ENCODE assay signal across 8 cellular contexts in genomic region chr6:28866342-28867077, GRCh38. TPM values are rescaled to one million over a fixed set of nuclear protein-coding genes. Genes with fewer than 3 reads are reported as not detected.
A peak's percentile ranks its signal among the peaks of the same experiment; 100 is the strongest.
DNase-seq lines count a peak whose midpoint lies in the region; ATAC-seq and TF ChIP-seq lines count a peak whose summit lies in the region.

No MANE protein-coding gene starts in this region.

- intact Hi-C loops in dorsolateral prefrontal cortex (cut with DNase I): loop anchor here (10.0 kb wide), 1 partner anchor 118 kb away; no protein-coding TSS in a partner anchor

- peaks cover 18% of the 10 kb centered on the region for H3K4me1 ChIP-seq in DOHH2 (ENCODE audit: control insufficient read depth, low read length)
- H3K4me1 ChIP-seq in lung (ENCODE audit: control insufficient read depth in 2 of 2, insufficient read depth in 2 of 2, low read length in 2 of 2): peaks cover 3 to 9% of the 10 kb centered on the region in 2 donors

- no peak overlapping the region for H3K27ac Mint-ChIP-seq in HFFc6

- 0 to 1% methylated on average over 56 to 58 of the region's 58 CpGs for WGBS in lung, 2 donors

- peak overlapping the region; percentile 76 for H3K4me3 Mint-ChIP-seq in HFFc6

- H3K36me3 Mint-ChIP-seq in HFFc6 (ENCODE audit: low read depth): no peaks in the 10 kb centered on the region

- H3K79me2 ChIP-seq in DOHH2 (ENCODE audit: control insufficient read depth, low read length): no peaks in the 10 kb centered on the region

- peak overlapping the region; percentile 65 for H3K4me2 ChIP-seq in DOHH2 (ENCODE audit: low read length)

- H3K27me3 ChIP-seq in DOHH2 (ENCODE audit: control insufficient read depth, low read length): no peaks in the 10 kb centered on the region
- no peaks in the 10 kb centered on the region for H3K27me3 ChIP-seq in dorsolateral prefrontal cortex
- no peaks in the 10 kb centered on the region for H3K27me3 ChIP-seq in lung (ENCODE audit: control insufficient read depth, insufficient read depth)

- DNase-seq in HFFc6: peak; percentile 36
- DNase-seq in NCI-H446 treated with DMSO at 0.1 percent for 48 hours (lab: John Stamatoyannopoulos, UW): peak; percentile 71
- peak; percentile 60 to 61 for DNase-seq in activated CD4-positive, alpha-beta T cell treated with anti-CD3 and anti-CD28 coated beads, Interleukin-2, amount 50 U/mL, for 24 hours (ENCODE audit: low read depth in 1 of 2, low spot score in 1 of 2)
- peak in 9 of 10 donors; percentile 31 to 78 (median 52) for DNase-seq in dorsolateral prefrontal cortex
- DNase-seq in lung (ENCODE audit: low spot score): peak; percentile 77
- peak; percentile 58 to 73 (median 64) for DNase-seq in stimulated activated CD4-positive, alpha-beta T cell treated with anti-CD3 and anti-CD28 coated beads, TNF-alpha, amount 100 ng/mL, for 48 hours (ENCODE audit: low read depth in 3 of 3)

- peak; percentile 71 for ATAC-seq in lung (ENCODE audit: insufficient read depth, low FRiP score)
- no peak for ATAC-seq in HG03565 (IDR thresholded peaks at IDR 0.05; ENCODE audit: unreplicated experiment)

- H3K36me3 ChIP-seq in DOHH2 (ENCODE audit: control insufficient read depth, low read length): no peaks in the 10 kb centered on the region
- H3K36me3 ChIP-seq in lung (ENCODE audit: control insufficient read depth in 2 of 2, insufficient read depth in 2 of 2, low read length in 2 of 2): no peaks in the 10 kb centered on the region

- no peaks in the 10 kb centered on the region for H4K20me1 ChIP-seq in DOHH2 (ENCODE audit: control insufficient read depth, insufficient read depth, low read depth, low read length)

- peaks cover 15% of the 10 kb centered on the region for H3F3A ChIP-seq in DOHH2 (ENCODE audit: control insufficient read depth, insufficient read depth)

- H3K4me3 ChIP-seq in DOHH2 (ENCODE audit: low read length) (peak overlapping the region; percentile 73), dorsolateral prefrontal cortex (peak overlapping the region; percentile 55 to 83 (median 72)), lung (peak overlapping the region; percentile 75)

- H3K27ac ChIP-seq in DOHH2 (ENCODE audit: low read depth, low read length) (peak overlapping the region; percentile 75), dorsolateral prefrontal cortex (peak overlapping the region in 56 of 59 donors; percentile 38 to 90 (median 78)), lung (ENCODE audit: low read depth in 1 of 2, low read length in 1 of 2) (peak overlapping the region; percentile 22 to 95)

- peaks cover 7% of the 10 kb centered on the region; the same call in 1 of the 2 replicates for H3K9me3 Mint-ChIP-seq in HFFc6

- TF ChIP-seq CTCF in DOHH2 (IDR thresholded peaks at IDR 0.05; ENCODE audit: low read depth, low read length, poor library complexity, severe bottlenecking): no peak
- no peak for TF ChIP-seq CTCF in HFFc6 (IDR thresholded peaks at IDR 0.05)
- TF ChIP-seq CTCF in dorsolateral prefrontal cortex (IDR thresholded peaks at IDR 0.05 in 54 of 56, conservative IDR thresholded peaks at IDR 0.05 in 2 of 56; ENCODE audit: low read depth in 1 of 56, partially characterized antibody in 56 of 56): peak in 1 of 56 donors; percentile 19
- no peak for TF ChIP-seq CTCF in lung (IDR thresholded peaks at IDR 0.05; ENCODE audit: control extremely low read depth, extremely low read depth)

- H3K9me2 ChIP-seq in DOHH2 (replicated peaks; ENCODE audit: control insufficient read depth, low read length): no peaks in the 10 kb centered on the region

- peaks cover 20% of the 10 kb centered on the region for H3K4me1 Mint-ChIP-seq in HFFc6 (ENCODE audit: low read depth)

- peaks cover 8% of the 10 kb centered on the region for H3K9me3 ChIP-seq in DOHH2 (ENCODE audit: control insufficient read depth, insufficient read depth, low read length)
- H3K9me3 ChIP-seq in lung (ENCODE audit: control insufficient read depth in 2 of 2, insufficient read depth in 1 of 2, low read length in 1 of 2): peaks cover 0 to 3% of the 10 kb centered on the region in 2 donors

- peaks cover 11% of the 10 kb centered on the region for H3K27me3 Mint-ChIP-seq in HFFc6 (ENCODE audit: insufficient read depth)

RNA-seq across cellular contexts. Expression of gene TRIM27, which starts 57.3 kb away (rescaled TPM):
- total RNA-seq in HFFc6 (2021; fragmentation: NEBNext Ultra II Directional; extraction: Animal tissue kit (Norgen Biotek cat#: 25700)): 10 to 100 TPM; 35.9 to 40.6 (median 39.3) TPM
- total RNA-seq in dorsolateral prefrontal cortex: 10 to 100 TPM; 31.7 to 61.4 (median 42.6) TPM
- total RNA-seq in lung: 10 to 100 TPM; 47.0 to 81.9 TPM
- polyA plus RNA-seq in lung: 10 to 100 TPM; 34.8 to 45.1 TPM
